In genomic region chr11:46594785-46595184, GRCh38 we compare ENCODE assay signal across 11 cellular contexts. TPM values are rescaled to one million over a fixed set of nuclear protein-coding genes. Genes with fewer than 3 reads are reported as not detected.
DNase-seq lines count a peak whose midpoint lies in the region; ATAC-seq and TF ChIP-seq lines count a peak whose summit lies in the region.
"Had no signal": no experiment of that assay in that cellular context is flagged by ENCODE, and none has a peak within 500 bp of the region (broad histone marks: within the 10 kb centered on the region; RNA-seq: fewer than 3 reads in every experiment).

No MANE protein-coding gene starts in this region.

- H3K4me3 ChIP-seq in A673 (ENCODE audit: low read depth, low read length, poor library complexity, severe bottlenecking), result no peak overlapping the region
- H3K4me3 ChIP-seq in GM23338, result peak overlapping the region; percentile 97; the same call in 1 of the 2 replicates

- no peaks in the 10 kb centered on the region for H3K9me3 ChIP-seq in A673 (ENCODE audit: low read depth, low read length, poor library complexity, severe bottlenecking)

- H3K36me3 ChIP-seq in A673 (ENCODE audit: insufficient read depth, low read length, poor library complexity, severe bottlenecking), result no peaks in the 10 kb centered on the region
- no peaks in the 10 kb centered on the region for H3K36me3 ChIP-seq in GM23338 (ENCODE audit: insufficient read depth)

- H3K36me3 Mint-ChIP-seq in GM23338 (ENCODE audit: low read depth), result no peaks in the 10 kb centered on the region
- H3K36me3 Mint-ChIP-seq in natural killer cell treated with Interleukin-12 subunit alpha and Interleukin-12 subunit beta and Interleukin-15 and Interleukin-18, amount 100 ng/mL, for 72 hours, result no peaks in the 10 kb centered on the region

- no peak overlapping the region for H3K27ac Mint-ChIP-seq in GM23338
- H3K27ac Mint-ChIP-seq in natural killer cell treated with Interleukin-12 subunit alpha and Interleukin-12 subunit beta and Interleukin-15 and Interleukin-18, amount 100 ng/mL, for 72 hours, result peak overlapping the region; percentile 94 to 97

- peak overlapping the region; percentile 88 for H2AFZ ChIP-seq in GM23338

- CTCF ChIA-PET in A673 (lab: Charles Lee), result interaction anchor here (0.7 to 1.1 kb wide), 2 partner anchors 206 to 466 kb away, joined by 3 read pairs; no protein-coding TSS in a partner anchor

- H3K4me1 ChIP-seq in A673 (ENCODE audit: insufficient read depth, low read length, poor library complexity, severe bottlenecking) (peaks cover 27% of the 10 kb centered on the region), GM23338 (ENCODE audit: insufficient read depth) (peaks cover 12% of the 10 kb centered on the region)

- H3K79me2 ChIP-seq in GM23338 (replicated peaks; ENCODE audit: insufficient read depth), result peaks cover 40% of the 10 kb centered on the region

- ATAC-seq in GM23338, result no peak
- no peak for ATAC-seq in natural killer cell treated with Interleukin-12 subunit alpha and Interleukin-12 subunit beta and Interleukin-15 and Interleukin-18, amount 100 ng/mL, for 72 hours
- ATAC-seq in GM21381 (IDR thresholded peaks at IDR 0.05; ENCODE audit: unreplicated experiment), result no peak

- intact Hi-C loops in A673 (cut with micrococcal nuclease; ENCODE audit: unreplicated experiment), result no loop called here

- peak overlapping the region; percentile 98 for H3K4me2 ChIP-seq in GM23338

- H3K9me3 Mint-ChIP-seq in GM23338, result no peaks in the 10 kb centered on the region
- no peaks in the 10 kb centered on the region for H3K9me3 Mint-ChIP-seq in natural killer cell treated with Interleukin-12 subunit alpha and Interleukin-12 subunit beta and Interleukin-15 and Interleukin-18, amount 100 ng/mL, for 72 hours

- peaks cover 9% of the 10 kb centered on the region for H3K27me3 Mint-ChIP-seq in GM23338 (ENCODE audit: insufficient read depth, low read depth, poor library complexity)
- no peaks in the 10 kb centered on the region for H3K27me3 Mint-ChIP-seq in natural killer cell treated with Interleukin-12 subunit alpha and Interleukin-12 subunit beta and Interleukin-15 and Interleukin-18, amount 100 ng/mL, for 72 hours

- H3K27me3 ChIP-seq in A673 (replicated peaks; ENCODE audit: insufficient read depth, low read depth, low read length, poor library complexity) (no peaks in the 10 kb centered on the region), GM23338 (ENCODE audit: insufficient read depth) (no peaks in the 10 kb centered on the region)

- H4K20me1 ChIP-seq in GM23338 (replicated peaks; ENCODE audit: insufficient read depth), result peaks cover 28% of the 10 kb centered on the region

- peak overlapping the region; percentile 94; the same call in 1 of the 3 replicates for H3K4me3 Mint-ChIP-seq in GM23338
- peak overlapping the region; percentile 99 for H3K4me3 Mint-ChIP-seq in natural killer cell treated with Interleukin-12 subunit alpha and Interleukin-12 subunit beta and Interleukin-15 and Interleukin-18, amount 100 ng/mL, for 72 hours

- no peaks in the 10 kb centered on the region for H3K9me2 ChIP-seq in GM23338 (ENCODE audit: insufficient read depth)

- DNase-seq in A673 (ENCODE audit: low spot score), result no peak
- no peak for DNase-seq in GM23338 (ENCODE audit: low spot score)
- DNase-seq in natural killer cell treated with Interleukin-12 subunit alpha and Interleukin-12 subunit beta and Interleukin-15 and Interleukin-18, amount 100 ng/mL, for 72 hours (ENCODE audit: low spot score), result no peak
- no peak for DNase-seq in NCI-H1417 treated with DMSO at 0.1 percent for 48 hours (lab: John Stamatoyannopoulos, UW)
- DNase-seq in stimulated activated CD4-positive, alpha-beta T cell treated with anti-CD3 and anti-CD28 coated beads, Interleukin-12 subunit alpha, Interleukin-12 subunit beta, amount 100 ng/mL, for 4 hours, result no peak
- no peak for DNase-seq in DMS53 (lab: John Stamatoyannopoulos, UW)
- DNase-seq: activated gamma-delta T cell, left colon, RPMI8226 had no signal

- peaks cover 18% of the 10 kb centered on the region; the same call in 2 of the 3 replicates for H3K4me1 Mint-ChIP-seq in GM23338
- H3K4me1 Mint-ChIP-seq in natural killer cell treated with Interleukin-12 subunit alpha and Interleukin-12 subunit beta and Interleukin-15 and Interleukin-18, amount 100 ng/mL, for 72 hours (ENCODE audit: low read depth in 2 of 2), result peaks cover 31 to 46% of the 10 kb centered on the region in 2 donors

- H3F3A ChIP-seq in GM23338 (replicated peaks; ENCODE audit: low read depth), result peaks cover 8% of the 10 kb centered on the region; the same call in 1 of the 2 replicates

- BruUV-seq in A673 (replicated peaks; lab: Mats Ljungman, UMichigan), result no TSS peak

- H3K27ac ChIP-seq in A673 (ENCODE audit: low read depth, low read length, poor library complexity, severe bottlenecking) (peak overlapping the region; percentile 84), GM23338 (ENCODE audit: low read depth) (peak overlapping the region; percentile 61), angular gyrus (ENCODE audit: low read depth, low read length) (peak overlapping the region; percentile 94)

- TF ChIP-seq CTCF in A673 (conservative IDR thresholded peaks at IDR 0.05; ENCODE audit: low read depth, low read length) (no peak), GM23338 (conservative IDR thresholded peaks at IDR 0.05; ENCODE audit: low read depth in 2 of 2) (no peak)

- POLR2A ChIA-PET in A673 (lab: Charles Lee; ENCODE audit: low non-redundant PET), result no interaction called here

TF ChIP-seq in GM23338, 12 proteins besides CTCF, POLR2A, EP300 and RAD21 (continues in another document):
- TF ChIP-seq ETS1 (IDR thresholded peaks at IDR 0.05), result no peak

RNA-seq across cellular contexts. Expression of gene AMBRA1, which starts 1.0 kb away (rescaled TPM):
- 69.9 and 78.1 TPM in 2 replicates for total RNA-seq in A673 (2021)
- total RNA-seq in GM23338 (2014; rRNA removed; shearing (Covaris generic)), result 34.8 and 42.2 TPM in 2 replicates
- polyA plus RNA-seq in GM23338 (2016; fragmentation: Nextera tagmentation; extraction: Ambion mirVana), result 8.3 and 8.9 TPM in 2 replicates
- total RNA-seq in natural killer cell treated with Interleukin-12 subunit alpha and Interleukin-12 subunit beta and Interleukin-15 and Interleukin-18, amount 100 ng/mL, for 72 hours, result 10 to 100 TPM; 50.7 to 72.4 TPM

RNA-seq across cellular contexts. Expression of gene HARBI1, which starts 22.2 kb away (rescaled TPM):
- 10.1 and 11.6 TPM in 2 replicates for total RNA-seq in A673 (2021)
- total RNA-seq in GM23338 (2014; rRNA removed; shearing (Covaris generic)), result 4.9 and 6.5 TPM in 2 replicates
- polyA plus RNA-seq in GM23338 (2016; fragmentation: Nextera tagmentation; extraction: Ambion mirVana), result 4.2 TPM in 2 replicates
- 1 to 10 TPM; 6.2 to 6.4 TPM for total RNA-seq in natural killer cell treated with Interleukin-12 subunit alpha and Interleukin-12 subunit beta and Interleukin-15 and Interleukin-18, amount 100 ng/mL, for 72 hours

RNA-seq across cellular contexts. Expression of gene ATG13, which starts 22.6 kb away (rescaled TPM):
- 155 and 158 TPM in 2 replicates for total RNA-seq in A673 (2021)
- total RNA-seq in GM23338 (2014; rRNA removed; shearing (Covaris generic)), result 71.1 and 71.4 TPM in 2 replicates
- 32.3 and 32.9 TPM in 2 replicates for polyA plus RNA-seq in GM23338 (2016; fragmentation: Nextera tagmentation; extraction: Ambion mirVana)
- total RNA-seq in natural killer cell treated with Interleukin-12 subunit alpha and Interleukin-12 subunit beta and Interleukin-15 and Interleukin-18, amount 100 ng/mL, for 72 hours, result 10 to 100 TPM; 93.9 to 96.6 TPM
